ENCODE assay signal across 13 cellular contexts in the genomic region with DNA sequence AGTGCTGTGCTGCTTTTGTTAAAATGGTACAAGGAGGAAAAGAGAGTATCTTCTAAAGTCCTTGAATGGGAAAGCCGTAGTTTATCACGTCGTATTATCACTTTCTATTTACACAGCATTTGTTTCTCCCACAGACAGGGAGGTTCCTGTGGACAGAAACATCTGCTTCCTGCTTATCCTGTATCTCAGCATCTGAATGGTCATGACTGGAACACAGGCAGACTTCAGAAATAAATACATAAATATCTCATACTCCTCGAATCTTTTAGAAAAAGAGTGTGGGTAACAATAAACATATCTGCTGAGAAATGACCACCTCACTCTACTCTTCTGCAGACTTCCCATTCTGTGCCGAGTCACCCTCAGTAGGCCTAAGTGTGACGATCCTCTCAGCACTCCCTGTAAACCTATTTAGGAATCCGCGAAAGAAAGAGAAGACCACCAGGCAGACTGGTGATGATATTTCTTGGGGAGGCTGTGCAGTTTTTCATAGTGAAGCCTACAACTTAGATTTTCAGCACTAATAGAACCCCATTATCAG.
DNase-seq lines count a peak whose midpoint lies in the region; ATAC-seq and TF ChIP-seq lines count a peak whose summit lies in the region.
"Had no signal": no experiment of that assay in that cellular context is flagged by ENCODE, and none has a peak within 500 bp of the region (broad histone marks: within the 10 kb centered on the region; RNA-seq: fewer than 3 reads in every experiment).

No MANE protein-coding gene starts in this region.

- peaks cover 10 to 13% of the 10 kb centered on the region in 2 donors for H3K36me3 Mint-ChIP-seq in stimulated activated naive B cell treated with anti-CD40 and anti-IgM and Interleukin-4, amounts not matched to agents 10 μg/mL and 1 μg/mL and 100 μg/mL, for 72 hours

- no peaks in the 10 kb centered on the region for H3K27me3 Mint-ChIP-seq in stimulated activated naive B cell treated with anti-CD40 and anti-IgM and Interleukin-4, amounts not matched to agents 10 μg/mL and 1 μg/mL and 100 μg/mL, for 72 hours
- H3K27me3 Mint-ChIP-seq: activated T-cell treated with anti-CD3 and anti-CD28 coated beads, Interleukin-2, amount 50 U/mL, for 24 hours had no signal

- H3K27ac Mint-ChIP-seq in stimulated activated naive B cell treated with anti-CD40 and anti-IgM and Interleukin-4, amounts not matched to agents 10 μg/mL and 1 μg/mL and 100 μg/mL, for 72 hours, result peak overlapping the region; percentile 69
- H3K27ac Mint-ChIP-seq: activated T-cell treated with anti-CD3 and anti-CD28 coated beads, Interleukin-2, amount 50 U/mL, for 24 hours had no signal

- TF ChIP-seq CTCF in omental fat pad (IDR thresholded peaks at IDR 0.05), result no peak

- peaks cover 0 to 7% of the 10 kb centered on the region in 2 donors for H3K9me3 Mint-ChIP-seq in stimulated activated naive B cell treated with anti-CD40 and anti-IgM and Interleukin-4, amounts not matched to agents 10 μg/mL and 1 μg/mL and 100 μg/mL, for 72 hours
- H3K9me3 Mint-ChIP-seq: activated T-cell treated with anti-CD3 and anti-CD28 coated beads, Interleukin-2, amount 50 U/mL, for 24 hours had no signal

- no peak for ATAC-seq in stimulated activated naive B cell treated with anti-CD40 and anti-IgM and Interleukin-4, amounts not matched to agents 10 μg/mL and 1 μg/mL and 100 μg/mL, for 72 hours (replicated peaks)
- ATAC-seq in omental fat pad (ENCODE audit: low FRiP score) (no peak), HG03354 (IDR thresholded peaks at IDR 0.05; ENCODE audit: poor library complexity, severe bottlenecking, unreplicated experiment) (no peak), GM19035 (IDR thresholded peaks at IDR 0.05; ENCODE audit: unreplicated experiment) (no peak)
- ATAC-seq: body of pancreas had no signal

- peak overlapping the region in 1 of 2 donors; percentile 44 for H3K4me3 Mint-ChIP-seq in stimulated activated naive B cell treated with anti-CD40 and anti-IgM and Interleukin-4, amounts not matched to agents 10 μg/mL and 1 μg/mL and 100 μg/mL, for 72 hours
- H3K4me3 Mint-ChIP-seq: activated T-cell treated with anti-CD3 and anti-CD28 coated beads, Interleukin-2, amount 50 U/mL, for 24 hours had no signal

- peaks cover 11 to 18% of the 10 kb centered on the region in 2 donors for H3K4me1 Mint-ChIP-seq in stimulated activated naive B cell treated with anti-CD40 and anti-IgM and Interleukin-4, amounts not matched to agents 10 μg/mL and 1 μg/mL and 100 μg/mL, for 72 hours

- DNase-seq in NOMO-1 treated with DMSO at 0.1 percent for 48 hours (lab: John Stamatoyannopoulos, UW; ENCODE audit: unreplicated experiment) (peak; percentile 25), NOMO-1 treated with dmso at 0.1 percent for 144 hours (lab: John Stamatoyannopoulos, UW; ENCODE audit: unreplicated experiment) (no peak), NCI-H748 (lab: John Stamatoyannopoulos, UW; ENCODE audit: unreplicated experiment) (peak; percentile 84), dermis blood vessel endothelial cell (peak; percentile 84), omental fat pad (ENCODE audit: low spot score) (no peak)
- DNase-seq in stimulated activated naive B cell treated with anti-CD40 and anti-IgM and Interleukin-4, amounts not matched to agents 10 μg/mL and 1 μg/mL and 100 μg/mL, for 72 hours, result no peak
- DNase-seq: activated CD4-positive, CD25-positive, alpha-beta regulatory T cell treated with anti-CD3 and anti-CD28 coated beads, Interleukin-2, amount 50 U/mL, for 72 hours; activated T-cell treated with anti-CD3 and anti-CD28 coated beads, Interleukin-2, amount 50 U/mL, for 24 hours; body of pancreas; EL; stimulated activated CD4-positive, alpha-beta T cell treated with anti-CD3 and anti-CD28 coated beads, Interleukin-1b, Interleukin-23, amount 100 ng/mL, for 48 hours had no signal

Comparison
In these comparisons a context has a peak if more than half of its experiments do, and no peak if none do; other contexts are left out.
1. DNase-seq: peak in NOMO-1 treated with DMSO at 0.1 percent for 48 hours (single experiment), NCI-H748 (single experiment) and dermis blood vessel endothelial cell (single experiment); none in NOMO-1 treated with dmso at 0.1 percent for 144 hours (single experiment), stimulated activated naive B cell treated with anti-CD40 and anti-IgM and Interleukin-4, amounts not matched to agents 10 μg/mL and 1 μg/mL and 100 μg/mL, for 72 hours (single experiment) and omental fat pad (single experiment).